ENCODE assay signal across 1 cellular context in the genomic region with DNA sequence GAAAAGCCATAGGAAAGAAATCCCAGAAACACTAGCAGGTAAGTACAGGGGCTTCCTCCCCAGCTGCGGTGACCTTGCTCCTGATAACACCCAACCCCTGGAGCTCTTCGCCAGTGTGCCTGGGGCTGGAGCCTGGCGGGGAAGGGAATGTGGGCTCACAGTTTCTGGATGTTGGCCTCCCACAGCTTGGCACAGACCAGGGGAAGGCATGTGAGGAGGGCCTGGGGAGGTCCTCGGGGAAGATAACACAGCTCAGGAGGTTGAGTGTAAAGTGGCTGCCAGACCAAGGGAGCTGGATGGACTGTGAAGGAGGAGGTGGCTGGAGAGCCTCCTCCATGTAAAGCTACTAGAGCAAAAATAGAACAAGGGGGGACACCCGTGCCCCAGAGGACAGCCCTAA.
TF ChIP-seq lines count a peak whose summit lies in the region.

No MANE protein-coding gene starts in this region.

TF ChIP-seq in H1, 55 proteins besides CTCF, POLR2A, EP300 and RAD21:
- TF ChIP-seq POU5F1 (IDR thresholded peaks at IDR 0.05; ENCODE audit: low read depth, low read length) (no peak), RBBP5 (IDR thresholded peaks at IDR 0.05; ENCODE audit: borderline replicate concordance, low read depth, low read length) (no peak), SP1 (IDR thresholded peaks at IDR 0.05; ENCODE audit: low read depth, low read length) (no peak), CREB1 (IDR thresholded peaks at IDR 0.05) (no peak), TBP (IDR thresholded peaks at IDR 0.05; ENCODE audit: low read depth, low read length) (no peak), NRF1 (IDR thresholded peaks at IDR 0.05; ENCODE audit: low read depth, low read length) (no peak), SAP30 (IDR thresholded peaks at IDR 0.05; ENCODE audit: insufficient read depth, insufficient replicate concordance, low read length) (no peak), TAF7 (optimal IDR thresholded peaks at IDR 0.05; ENCODE audit: borderline replicate concordance, low read depth, low read length) (no peak), RNF2 (IDR thresholded peaks at IDR 0.05; ENCODE audit: borderline replicate concordance, low read depth, low read length, missing control alignments, poor library complexity, severe bottlenecking) (no peak), CBX8 (IDR thresholded peaks at IDR 0.05; ENCODE audit: borderline replicate concordance, low read depth, low read length) (no peak), CHD2 (IDR thresholded peaks at IDR 0.05; ENCODE audit: low read length) (no peak), BRCA1 (IDR thresholded peaks at IDR 0.05; ENCODE audit: low read depth, low read length) (no peak), CBX5 (IDR thresholded peaks at IDR 0.05; ENCODE audit: low read depth, low read length) (no peak), TEAD4 (IDR thresholded peaks at IDR 0.05; ENCODE audit: low read depth, low read length) (no peak), PHF8 (conservative IDR thresholded peaks at IDR 0.05; ENCODE audit: low read depth, low read length) (no peak), BACH1 (IDR thresholded peaks at IDR 0.05; ENCODE audit: low read length) (no peak), TCF12 (IDR thresholded peaks at IDR 0.05; ENCODE audit: low read depth, low read length) (no peak), POLR2AphosphoS5 (IDR thresholded peaks at IDR 0.05; ENCODE audit: low read depth, low read length) (no peak)
- TF ChIP-seq, protein P1, sequence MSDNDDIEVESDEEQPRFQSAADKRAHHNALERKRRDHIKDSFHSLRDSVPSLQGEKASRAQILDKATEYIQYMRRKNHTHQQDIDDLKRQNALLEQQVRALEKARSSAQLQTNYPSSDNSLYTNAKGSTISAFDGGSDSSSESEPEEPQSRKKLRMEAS (IDR thresholded peaks at IDR 0.05): no peak
TF ChIP-seq in H1: peak in this region for 0.
